19 cellular contexts compared by ENCODE assay signal in genomic region chr6:104705916-104706442, GRCh38.
DNase-seq lines count a peak whose midpoint lies in the region; ATAC-seq and TF ChIP-seq lines count a peak whose summit lies in the region.
"Had no signal": no experiment of that assay in that cellular context is flagged by ENCODE, and none has a peak within 500 bp of the region (broad histone marks: within the 10 kb centered on the region; RNA-seq: fewer than 3 reads in every experiment).

No MANE protein-coding gene starts in this region.

- ATAC-seq in activated T-helper 17 cell treated with anti-CD3 and anti-CD28 coated beads, Interleukin-2, amount 50 U/mL, for 72 hours (replicated peaks): no peak
- ATAC-seq in left lung: no peak
- no peak for ATAC-seq in GM18868 (IDR thresholded peaks at IDR 0.05; ENCODE audit: unreplicated experiment)
- ATAC-seq in GM18870 (IDR thresholded peaks at IDR 0.05; ENCODE audit: unreplicated experiment): no peak

- H3K27ac ChIP-seq in HL-60 (replicated peaks) (peak overlapping the region; percentile 59), left lung (peak overlapping the region; percentile 23 to 83), suprapubic skin (peak overlapping the region; percentile 34)
- H3K27ac ChIP-seq: thoracic aorta had no signal

- no peak overlapping the region for H3K4me3 Mint-ChIP-seq in activated T-helper 17 cell treated with anti-CD3 and anti-CD28 coated beads, Interleukin-2, amount 50 U/mL, for 72 hours
- H3K4me3 Mint-ChIP-seq: activated CD8-positive, alpha-beta T cell treated with anti-CD3 and anti-CD28 coated beads for 36 hours; B cell; brain; dendritic cell treated with granulocyte-macrophage colony-stimulating factor and Interleukin-4, amounts not matched to agents 40 ng/mL and 50 ng/mL, for 4 days had no signal

- intact Hi-C loops in left lung (cut with DNase I): no loop called here

- H3K4me1 Mint-ChIP-seq in activated T-helper 17 cell treated with anti-CD3 and anti-CD28 coated beads, Interleukin-2, amount 50 U/mL, for 72 hours: peaks cover 21% of the 10 kb centered on the region

- H3K36me3 ChIP-seq in left lung (no peaks in the 10 kb centered on the region), suprapubic skin (no peaks in the 10 kb centered on the region)
- H3K36me3 ChIP-seq: thoracic aorta had no signal

- no peaks in the 10 kb centered on the region for H3K27me3 ChIP-seq in HL-60 (ENCODE audit: insufficient read depth, poor library complexity, severe bottlenecking)
- no peaks in the 10 kb centered on the region for H3K27me3 ChIP-seq in left lung
- H3K27me3 ChIP-seq in suprapubic skin: no peaks in the 10 kb centered on the region

- no peaks in the 10 kb centered on the region for H3K27me3 Mint-ChIP-seq in activated T-helper 17 cell treated with anti-CD3 and anti-CD28 coated beads, Interleukin-2, amount 50 U/mL, for 72 hours
- H3K27me3 Mint-ChIP-seq: activated CD8-positive, alpha-beta T cell treated with anti-CD3 and anti-CD28 coated beads for 36 hours; brain; dendritic cell treated with granulocyte-macrophage colony-stimulating factor and Interleukin-4, amounts not matched to agents 40 ng/mL and 50 ng/mL, for 4 days had no signal

- TF ChIP-seq POLR2A in suprapubic skin (IDR thresholded peaks at IDR 0.05): no peak

- H3K27ac Mint-ChIP-seq in activated T-helper 17 cell treated with anti-CD3 and anti-CD28 coated beads, Interleukin-2, amount 50 U/mL, for 72 hours: peak overlapping the region; percentile 84
- H3K27ac Mint-ChIP-seq: activated CD8-positive, alpha-beta T cell treated with anti-CD3 and anti-CD28 coated beads for 36 hours; B cell; brain; dendritic cell treated with granulocyte-macrophage colony-stimulating factor and Interleukin-4, amounts not matched to agents 40 ng/mL and 50 ng/mL, for 4 days had no signal

- H3K36me3 Mint-ChIP-seq in activated T-helper 17 cell treated with anti-CD3 and anti-CD28 coated beads, Interleukin-2, amount 50 U/mL, for 72 hours (ENCODE audit: low read depth): no peaks in the 10 kb centered on the region
- H3K36me3 Mint-ChIP-seq: brain had no signal

- H3K4me1 ChIP-seq in left lung: peaks cover 0 to 27% of the 10 kb centered on the region in 2 donors
- no peaks in the 10 kb centered on the region for H3K4me1 ChIP-seq in suprapubic skin

- DNase-seq in HL-60 (ENCODE audit: low read depth in 1 of 2, low spot score in 1 of 2): no peak
- DNase-seq in left lung: no peak
- no peak for DNase-seq in suprapubic skin (ENCODE audit: low spot score in 2 of 2)
- no peak for DNase-seq in NCI-H1105 (lab: John Stamatoyannopoulos, UW)
- DNase-seq: activated CD8-positive, alpha-beta T cell treated with anti-CD3 and anti-CD28 coated beads for 36 hours; activated naive CD4-positive, alpha-beta T cell treated with anti-CD3 and anti-CD28 coated beads, Interleukin-2, amount 50 U/mL, for 16 hours; activated T-cell treated with anti-CD3 and anti-CD28 coated beads, Interleukin-2, amount 50 U/mL, for 4 hours; NCI-H1436 treated with DMSO at 0.1 percent for 48 hours; NCI-H748 treated with DMSO at 0.1 percent for 48 hours; OCI-M1; SHP77 treated with DMSO at 0.1 percent for 48 hours; stimulated activated CD4-positive, alpha-beta T cell treated with anti-CD3 and anti-CD28 coated beads, Interleukin-12 subunit alpha, Interleukin-12 subunit beta, amount 100 ng/mL, for 4 hours had no signal

- H3K4me3 ChIP-seq in HL-60 (replicated peaks; ENCODE audit: insufficient read depth, low read length) (no peak overlapping the region), left lung (no peak overlapping the region), suprapubic skin (no peak overlapping the region)
- H3K4me3 ChIP-seq: thoracic aorta had no signal

- WGBS in suprapubic skin: 68% methylated on average over 5 of the region's 5 CpGs

- no peaks in the 10 kb centered on the region for H3K9me3 Mint-ChIP-seq in activated T-helper 17 cell treated with anti-CD3 and anti-CD28 coated beads, Interleukin-2, amount 50 U/mL, for 72 hours
- H3K9me3 Mint-ChIP-seq: dendritic cell treated with granulocyte-macrophage colony-stimulating factor and Interleukin-4, amounts not matched to agents 40 ng/mL and 50 ng/mL, for 4 days had no signal

- H3K9me3 ChIP-seq in left lung (no peaks in the 10 kb centered on the region), suprapubic skin (no peaks in the 10 kb centered on the region)
- H3K9me3 ChIP-seq: thoracic aorta had no signal

- no peak for TF ChIP-seq CTCF in HL-60 (IDR thresholded peaks at IDR 0.05; ENCODE audit: insufficient read depth, low read length)
- no peak for TF ChIP-seq CTCF in left lung (IDR thresholded peaks at IDR 0.05)
- TF ChIP-seq CTCF in suprapubic skin (IDR thresholded peaks at IDR 0.05): no peak

- no peak for TF ChIP-seq EP300 in suprapubic skin (IDR thresholded peaks at IDR 0.05)
